In genomic region chr4:1870328-1870577, GRCh38 we compare ENCODE assay signal across 8 cellular contexts. TPM values are rescaled to one million over a fixed set of nuclear protein-coding genes. Genes with fewer than 3 reads are reported as not detected.
A peak's percentile ranks its signal among the peaks of the same experiment; 100 is the strongest.
DNase-seq lines count a peak whose midpoint lies in the region; ATAC-seq lines count a peak whose summit lies in the region.

No MANE protein-coding gene starts in this region.

- CTCF ChIA-PET in activated CD8-positive, alpha-beta T cell treated with anti-CD3 and anti-CD28 coated beads, Interleukin-2, amount 10 ng/mL, durations not matched to agents 7 days and 5 days (lab: Charles Lee), result interaction anchor here (1.1 to 1.6 kb wide), 4 partner anchors 9 to 28 kb away, joined by 3 to 6 read pairs (median 5); no protein-coding TSS in a partner anchor

- peaks cover 38% of the 10 kb centered on the region for H3K4me1 Mint-ChIP-seq in activated CD8-positive, alpha-beta T cell treated with anti-CD3 and anti-CD28 coated beads, Interleukin-2, amount 10 ng/mL, durations not matched to agents 7 days and 5 days (ENCODE audit: low read depth)
- peaks cover 17% of the 10 kb centered on the region for H3K4me1 Mint-ChIP-seq in memory B cell

- DNase-seq in AG08395 (ENCODE audit: low spot score) (peak; percentile 78), NCI-H748 (lab: John Stamatoyannopoulos, UW; ENCODE audit: unreplicated experiment) (peak; percentile 69), memory B cell (ENCODE audit: low spot score in 2 of 2) (peak in 1 of 2 donors; percentile 81)
- DNase-seq in activated CD8-positive, alpha-beta T cell treated with anti-CD3 and anti-CD28 coated beads, Interleukin-2, amount 10 ng/mL, durations not matched to agents 7 days and 5 days, result peak; percentile 92
- DNase-seq in effector CD4-positive, alpha-beta T cell, result peak; percentile 84
- peak; percentile 66 for DNase-seq in stimulated activated CD8-positive, alpha-beta memory T cell treated with anti-CD3 and anti-CD28 coated beads, Interleukin-12 subunit alpha, Interleukin-12 subunit beta, amount 100 ng/mL, for 24 hours (ENCODE audit: extremely low read depth)

- peak overlapping the region; percentile 88 for H3K27ac Mint-ChIP-seq in activated CD8-positive, alpha-beta T cell treated with anti-CD3 and anti-CD28 coated beads, Interleukin-2, amount 10 ng/mL, durations not matched to agents 7 days and 5 days
- H3K27ac Mint-ChIP-seq in memory B cell, result peak overlapping the region; percentile 88

- H3K27me3 Mint-ChIP-seq in activated CD8-positive, alpha-beta T cell treated with anti-CD3 and anti-CD28 coated beads, Interleukin-2, amount 10 ng/mL, durations not matched to agents 7 days and 5 days (ENCODE audit: low read depth), result no peaks in the 10 kb centered on the region
- H3K27me3 Mint-ChIP-seq in memory B cell, result peaks cover 2% of the 10 kb centered on the region

- ATAC-seq in GM19324 (IDR thresholded peaks at IDR 0.05; ENCODE audit: low FRiP score, unreplicated experiment) (peak; percentile 44), HG03457 (IDR thresholded peaks at IDR 0.05; ENCODE audit: unreplicated experiment) (peak; percentile 38), memory B cell (ENCODE audit: low read depth) (peak; percentile 71)
- ATAC-seq in activated CD8-positive, alpha-beta T cell treated with anti-CD3 and anti-CD28 coated beads, Interleukin-2, amount 10 ng/mL, durations not matched to agents 7 days and 5 days, result peak; percentile 68

- peaks cover 29% of the 10 kb centered on the region for H3K36me3 Mint-ChIP-seq in activated CD8-positive, alpha-beta T cell treated with anti-CD3 and anti-CD28 coated beads, Interleukin-2, amount 10 ng/mL, durations not matched to agents 7 days and 5 days (ENCODE audit: low read depth)
- H3K36me3 Mint-ChIP-seq in memory B cell, result no peaks in the 10 kb centered on the region

- H3K4me3 Mint-ChIP-seq in activated CD8-positive, alpha-beta T cell treated with anti-CD3 and anti-CD28 coated beads, Interleukin-2, amount 10 ng/mL, durations not matched to agents 7 days and 5 days, result peak overlapping the region; percentile 79
- H3K4me3 Mint-ChIP-seq in memory B cell, result peak overlapping the region; percentile 82

- no peaks in the 10 kb centered on the region for H3K9me3 Mint-ChIP-seq in activated CD8-positive, alpha-beta T cell treated with anti-CD3 and anti-CD28 coated beads, Interleukin-2, amount 10 ng/mL, durations not matched to agents 7 days and 5 days (ENCODE audit: insufficient read depth)
- H3K9me3 Mint-ChIP-seq in memory B cell, result no peaks in the 10 kb centered on the region

- POLR2A ChIA-PET in activated CD8-positive, alpha-beta T cell treated with anti-CD3 and anti-CD28 coated beads, Interleukin-2, amount 10 ng/mL, durations not matched to agents 7 days and 5 days (lab: Charles Lee), result interaction anchor here (0.9 to 1.9 kb wide), 13 partner anchors 10 to 599 kb away, joined by 3 to 33 read pairs (median 3); partner anchors contain the start of genes LETM1, NELFA, RNF4 and TACC3

RNA-seq across cellular contexts. Expression of gene NSD2, which starts 0.9 kb away (rescaled TPM):
- 100 to 1,000 TPM; 287 to 290 TPM for total RNA-seq in activated CD8-positive, alpha-beta T cell treated with anti-CD3 and anti-CD28 coated beads, Interleukin-2, amount 10 ng/mL, durations not matched to agents 7 days and 5 days

RNA-seq across cellular contexts. Expression of gene LETM1, which starts 14.3 kb away (rescaled TPM):
- total RNA-seq in activated CD8-positive, alpha-beta T cell treated with anti-CD3 and anti-CD28 coated beads, Interleukin-2, amount 10 ng/mL, durations not matched to agents 7 days and 5 days, result 10 to 100 TPM; 56.6 to 58.9 TPM
